ENCODE assay signal across 20 cellular contexts in the genomic region with DNA sequence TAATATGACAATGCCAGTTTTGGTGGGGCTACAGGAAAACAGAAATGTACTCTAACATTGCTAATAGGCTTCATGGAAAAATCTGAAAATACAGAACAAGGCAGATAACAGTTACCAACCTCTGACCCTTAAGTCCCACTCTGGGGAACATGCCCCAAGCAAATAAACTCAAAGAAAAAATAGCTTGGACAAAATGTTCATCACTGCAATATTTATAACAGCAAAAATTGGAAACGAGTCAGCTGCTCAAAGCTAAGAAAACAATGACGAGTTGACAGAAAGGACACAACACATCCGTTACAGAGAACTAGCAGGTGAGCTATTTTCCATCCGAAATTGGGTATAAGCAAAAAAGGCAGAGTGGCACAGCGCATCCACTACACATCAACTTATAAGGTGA.
DNase-seq lines count a peak whose midpoint lies in the region; ATAC-seq and TF ChIP-seq lines count a peak whose summit lies in the region.
"Had no signal": no experiment of that assay in that cellular context is flagged by ENCODE, and none has a peak within 500 bp of the region (broad histone marks: within the 10 kb centered on the region; RNA-seq: fewer than 3 reads in every experiment).

No MANE protein-coding gene starts in this region.

- no peaks in the 10 kb centered on the region for H3K27me3 Mint-ChIP-seq in MCF 10A (ENCODE audit: insufficient read depth, unreplicated experiment)
- H3K27me3 Mint-ChIP-seq in natural killer cell treated with Interleukin-12 subunit alpha and Interleukin-12 subunit beta and Interleukin-15 and Interleukin-18, amount 100 ng/mL, for 72 hours = no peaks in the 10 kb centered on the region
- H3K27me3 Mint-ChIP-seq: CD4-positive, alpha-beta memory T cell had no signal

- H3K4me3 Mint-ChIP-seq in MCF 10A (ENCODE audit: unreplicated experiment) = no peak overlapping the region
- no peak overlapping the region for H3K4me3 Mint-ChIP-seq in natural killer cell treated with Interleukin-12 subunit alpha and Interleukin-12 subunit beta and Interleukin-15 and Interleukin-18, amount 100 ng/mL, for 72 hours
- H3K4me3 Mint-ChIP-seq: CD4-positive, alpha-beta memory T cell had no signal

- no peak for ATAC-seq in thoracic aorta (ENCODE audit: insufficient number of reproducible peaks, low FRiP score, low read depth)
- no peak for ATAC-seq in natural killer cell treated with Interleukin-12 subunit alpha and Interleukin-12 subunit beta and Interleukin-15 and Interleukin-18, amount 100 ng/mL, for 72 hours

- H3K4me1 Mint-ChIP-seq in MCF 10A (ENCODE audit: insufficient read depth, unreplicated experiment) = peaks cover 52% of the 10 kb centered on the region
- H3K4me1 Mint-ChIP-seq in natural killer cell treated with Interleukin-12 subunit alpha and Interleukin-12 subunit beta and Interleukin-15 and Interleukin-18, amount 100 ng/mL, for 72 hours (ENCODE audit: low read depth in 2 of 2) = peaks cover 29 to 30% of the 10 kb centered on the region in 2 donors

- H3K27me3 ChIP-seq in breast epithelium (no peaks in the 10 kb centered on the region), liver (ENCODE audit: control insufficient read depth in 4 of 4, insufficient read depth in 4 of 4, low read length in 3 of 4) (no peaks in the 10 kb centered on the region), thoracic aorta (replicated peaks; ENCODE audit: insufficient read depth) (no peaks in the 10 kb centered on the region), esophagus squamous epithelium (no peaks in the 10 kb centered on the region)
- H3K27me3 ChIP-seq: BE2C had no signal

- peaks cover 7% of the 10 kb centered on the region for H3K36me3 Mint-ChIP-seq in MCF 10A (ENCODE audit: insufficient read depth, unreplicated experiment)
- H3K36me3 Mint-ChIP-seq in natural killer cell treated with Interleukin-12 subunit alpha and Interleukin-12 subunit beta and Interleukin-15 and Interleukin-18, amount 100 ng/mL, for 72 hours = peaks cover 4% of the 10 kb centered on the region

- POLR2A ChIA-PET in MCF 10A (lab: Yijun Ruan, JAX) = interaction anchor here (0.6 to 1.9 kb wide), 4 partner anchors 11 to 71 kb away, joined by 3 to 8 read pairs (median 6); a partner anchor contains a TSS

- CTCF ChIA-PET in MCF 10A (lab: Yijun Ruan, JAX) = interaction anchor here (0.6 kb wide), 2 partner anchors 90 to 244 kb away, joined by 3 read pairs; no protein-coding TSS in a partner anchor

- H3K9me3 ChIP-seq in breast epithelium (no peaks in the 10 kb centered on the region), liver (ENCODE audit: control insufficient read depth in 4 of 4, low read length in 3 of 4) (no peaks in the 10 kb centered on the region), thoracic aorta (no peaks in the 10 kb centered on the region), esophagus squamous epithelium (no peaks in the 10 kb centered on the region)

- H3K27ac Mint-ChIP-seq in MCF 10A (ENCODE audit: low read depth, unreplicated experiment) = no peak overlapping the region
- no peak overlapping the region for H3K27ac Mint-ChIP-seq in natural killer cell treated with Interleukin-12 subunit alpha and Interleukin-12 subunit beta and Interleukin-15 and Interleukin-18, amount 100 ng/mL, for 72 hours

- no peak for TF ChIP-seq RAD21 in liver (IDR thresholded peaks at IDR 0.05)

- intact Hi-C loops in breast epithelium (cut with DNase I; ENCODE audit: low total_unique reads) (no loop called here), MCF 10A (cut with micrococcal nuclease) (no loop called here), esophagus squamous epithelium (cut with DNase I) (no loop called here)

- H3K9ac ChIP-seq in liver (ENCODE audit: low read depth in 1 of 2, low read length in 2 of 2) = peak overlapping the region in 1 of 2 donors; percentile 32

- H3K4me3 ChIP-seq in breast epithelium (no peak overlapping the region), coronary artery (no peak overlapping the region), liver (ENCODE audit: low read depth in 1 of 3, low read length in 3 of 3) (no peak overlapping the region), thoracic aorta (no peak overlapping the region), esophagus squamous epithelium (no peak overlapping the region)
- H3K4me3 ChIP-seq: GM12878, PC-9 had no signal

- 64% methylated on average over 5 of the region's 5 CpGs for whole genome bisulfite sequencing in liver
- WGBS in esophagus squamous epithelium, 2 donors = 66 to 73% methylated on average over 5 of the region's 5 CpGs

- H3K36me3 ChIP-seq in breast epithelium (no peaks in the 10 kb centered on the region), liver (ENCODE audit: control insufficient read depth in 4 of 4, insufficient read depth in 3 of 4, low read depth in 1 of 4, low read length in 3 of 4) (no peaks in the 10 kb centered on the region), thoracic aorta (no peaks in the 10 kb centered on the region), esophagus squamous epithelium (peaks cover 0 to 5% (median 0%) of the 10 kb centered on the region in 3 donors)

- TF ChIP-seq POLR2A in breast epithelium (IDR thresholded peaks at IDR 0.05) = no peak
- no peak for TF ChIP-seq POLR2A in esophagus squamous epithelium (IDR thresholded peaks at IDR 0.05)

- no peaks in the 10 kb centered on the region for H3K9me3 Mint-ChIP-seq in MCF 10A (ENCODE audit: unreplicated experiment)
- no peaks in the 10 kb centered on the region for H3K9me3 Mint-ChIP-seq in natural killer cell treated with Interleukin-12 subunit alpha and Interleukin-12 subunit beta and Interleukin-15 and Interleukin-18, amount 100 ng/mL, for 72 hours
- H3K9me3 Mint-ChIP-seq: CD4-positive, alpha-beta memory T cell had no signal

- no TSS peak for BruUV-seq in MCF 10A (replicated peaks; lab: Mats Ljungman, UMichigan)

- H3K4me1 ChIP-seq in breast epithelium (peaks cover 11 to 39% of the 10 kb centered on the region in 2 donors), liver (ENCODE audit: control insufficient read depth in 4 of 4, insufficient read depth in 4 of 4, low read length in 3 of 4) (peaks cover 4 to 12% (median 6%) of the 10 kb centered on the region in 4 donors), thoracic aorta (ENCODE audit: control insufficient read depth in 1 of 2, low read depth in 2 of 2) (peaks cover 82 to 100% of the 10 kb centered on the region in 2 donors), esophagus squamous epithelium (peaks cover 29 to 87% (median 51%) of the 10 kb centered on the region in 3 donors)

- H3K27ac ChIP-seq in breast epithelium (peak overlapping the region; percentile 93 to 94), coronary artery (peak overlapping the region; percentile 96 to 99), liver (ENCODE audit: low read depth in 1 of 2, low read length in 2 of 2) (no peak overlapping the region), thoracic aorta (peak overlapping the region; percentile 62 to 68), esophagus squamous epithelium (peak overlapping the region in 2 of 4 donors; percentile 54 to 71)
- H3K27ac ChIP-seq: 22Rv1 had no signal

- no peak for TF ChIP-seq CTCF in breast epithelium (IDR thresholded peaks at IDR 0.05)
- no peak for TF ChIP-seq CTCF in MCF 10A (IDR thresholded peaks at IDR 0.05; ENCODE audit: unreplicated experiment)
- no peak for TF ChIP-seq CTCF in coronary artery (IDR thresholded peaks at IDR 0.05)
- TF ChIP-seq CTCF in liver (IDR thresholded peaks at IDR 0.05; ENCODE audit: low read depth, low read length, missing input control) = no peak
- no peak for TF ChIP-seq CTCF in thoracic aorta (IDR thresholded peaks at IDR 0.05)
- TF ChIP-seq CTCF in esophagus squamous epithelium (IDR thresholded peaks at IDR 0.05) = no peak

- no peak for DNase-seq in breast epithelium (ENCODE audit: low spot score in 2 of 2)
- no peak for DNase-seq in MCF 10A (ENCODE audit: unreplicated experiment)
- DNase-seq in coronary artery (ENCODE audit: low spot score) = no peak
- no peak for DNase-seq in thoracic aorta (ENCODE audit: low spot score)
- DNase-seq in natural killer cell treated with Interleukin-12 subunit alpha and Interleukin-12 subunit beta and Interleukin-15 and Interleukin-18, amount 100 ng/mL, for 72 hours (ENCODE audit: low spot score) = no peak
- no peak for DNase-seq in esophagus squamous epithelium (lab: John Stamatoyannopoulos, UW)
- no peak for DNase-seq in DMS79 treated with DMSO at 0.1 percent for 48 hours (lab: John Stamatoyannopoulos, UW)
- DNase-seq: BE2C; CD4-positive, alpha-beta memory T cell; DND-41; GDM1; HCEC 1CT; KBM-7; NCI-H1048; NCI-H146; NCI-H524 had no signal

TF ChIP-seq in liver, 16 proteins besides CTCF, POLR2A, EP300 and RAD21:
- TF ChIP-seq TAF1 (conservative IDR thresholded peaks at IDR 0.05) (no peak), NR2F2 (IDR thresholded peaks at IDR 0.05) (peak; percentile 87), SP1 (IDR thresholded peaks at IDR 0.05) (peak; percentile 47)
- TF ChIP-seq, protein P1, sequence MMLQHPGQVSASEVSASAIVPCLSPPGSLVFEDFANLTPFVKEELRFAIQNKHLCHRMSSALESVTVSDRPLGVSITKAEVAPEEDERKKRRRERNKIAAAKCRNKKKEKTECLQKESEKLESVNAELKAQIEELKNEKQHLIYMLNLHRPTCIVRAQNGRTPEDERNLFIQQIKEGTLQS (IDR thresholded peaks at IDR 0.05) = no peak

Comparison
In these comparisons a context has a peak if more than half of its experiments do, and no peak if none do; other contexts are left out.
1. H3K27ac ChIP-seq: peak in breast epithelium (2 of 2), coronary artery (2 of 2) and thoracic aorta (2 of 2); none in liver (0 of 2).